In the genomic region with DNA sequence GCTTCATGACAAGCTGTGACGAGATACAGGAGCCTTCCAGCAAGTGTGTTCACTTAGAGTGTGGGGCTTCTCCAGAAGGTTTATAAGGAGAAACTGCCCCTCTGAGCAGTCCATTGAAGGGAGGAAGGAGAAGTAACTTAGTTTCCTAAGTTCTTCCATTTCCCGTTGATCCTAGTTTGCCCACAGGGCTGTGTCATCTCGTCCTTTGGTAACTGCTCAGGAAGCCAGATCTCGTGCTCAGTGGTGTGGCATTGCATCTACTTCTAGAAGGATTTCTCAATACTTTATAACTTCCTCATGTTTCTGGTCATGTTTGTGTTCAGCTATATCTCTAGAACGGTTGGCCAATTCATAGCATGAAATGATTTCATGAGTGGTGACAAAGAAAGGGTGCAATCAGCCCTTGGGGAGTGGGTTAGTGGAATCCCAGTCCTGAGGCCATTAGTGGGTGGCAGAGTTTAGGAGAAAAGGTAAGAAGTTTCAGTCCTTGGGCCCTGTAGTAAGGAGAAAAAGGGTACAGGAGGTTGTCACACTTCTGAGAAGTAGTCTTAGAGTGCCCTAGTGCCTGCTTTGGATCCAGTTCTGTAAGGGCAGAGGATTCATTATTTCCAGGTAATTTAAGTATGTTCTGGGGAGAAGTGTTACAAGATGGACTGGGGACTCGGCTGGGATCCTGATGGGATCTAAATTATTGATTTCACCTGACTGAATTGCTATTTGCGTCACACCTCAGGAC, we compare ENCODE assay signal across 7 cellular contexts.
DNase-seq lines count a peak whose midpoint lies in the region; ATAC-seq and TF ChIP-seq lines count a peak whose summit lies in the region.
"Not testable (repeated sequence)": the region's sequence is repeated elsewhere in the genome, so short reads cannot be mapped to it uniquely, and the experiment has no call there.

No MANE protein-coding gene starts in this region.

- H3K9me3 ChIP-seq in heart right ventricle; right cardiac atrium (ENCODE audit: control insufficient read depth, low read length); right lobe of liver; mucosa of descending colon; upper lobe of left lung: not testable (repeated sequence)

- not testable (repeated sequence) for TF ChIP-seq CTCF in heart right ventricle (IDR thresholded peaks at IDR 0.05); right lobe of liver (IDR thresholded peaks at IDR 0.05); mucosa of descending colon (IDR thresholded peaks at IDR 0.05); upper lobe of left lung (IDR thresholded peaks at IDR 0.05)

- not testable (repeated sequence) for H3K9me3 Mint-ChIP-seq in central memory CD8-positive, alpha-beta T cell

- TF ChIP-seq EP300 in upper lobe of left lung (IDR thresholded peaks at IDR 0.05), result not testable (repeated sequence)

- peak; percentile 46 for ATAC-seq in central memory CD8-positive, alpha-beta T cell (replicated peaks; ENCODE audit: extremely low read depth, poor library complexity, severe bottlenecking)
- ATAC-seq in Right ventricle myocardium inferior, result peak; percentile 63
- peak; percentile 49 to 89 (median 64) for ATAC-seq in heart right ventricle
- peak; percentile 57 to 67 for ATAC-seq in right cardiac atrium
- ATAC-seq in right lobe of liver, result peak; percentile 45 to 81 (median 58)
- peak; percentile 54 for ATAC-seq in mucosa of descending colon
- ATAC-seq in upper lobe of left lung (ENCODE audit: low FRiP score in 2 of 2), result peak; percentile 61 to 94

- not testable (repeated sequence) for H3K36me3 ChIP-seq in heart right ventricle; right lobe of liver; mucosa of descending colon (ENCODE audit: low read depth); upper lobe of left lung

- not testable (repeated sequence) for H3K36me3 Mint-ChIP-seq in central memory CD8-positive, alpha-beta T cell (ENCODE audit: insufficient read depth)

- WGBS in heart right ventricle, 2 donors, result no CpG with 5 or more reads among the region's 7 CpGs
- no CpG with 5 or more reads among the region's 7 CpGs for WGBS in right cardiac atrium
- no CpG with 5 or more reads among the region's 7 CpGs for WGBS in right lobe of liver (ENCODE audit: insufficient coverage, low coverage, low lambda C conversion rate, missing lambda C conversion rate)
- WGBS in upper lobe of left lung, 2 donors, result no CpG with 5 or more reads among the region's 7 CpGs

- not testable (repeated sequence) for H3K27me3 Mint-ChIP-seq in central memory CD8-positive, alpha-beta T cell

- intact Hi-C loops in Right ventricle myocardium inferior (cut with DNase I); heart right ventricle (cut with DNase I); right cardiac atrium (cut with DNase I); right lobe of liver (cut with DNase I); mucosa of descending colon (cut with DNase I, micrococcal nuclease): not testable (repeated sequence)

- not testable (repeated sequence) for H3K27ac ChIP-seq in heart right ventricle; right cardiac atrium (ENCODE audit: low read length); right lobe of liver; upper lobe of left lung

- not testable (repeated sequence) for TF ChIP-seq POLR2A in right lobe of liver (IDR thresholded peaks at IDR 0.05); upper lobe of left lung (IDR thresholded peaks at IDR 0.05)

- H3K27ac Mint-ChIP-seq in central memory CD8-positive, alpha-beta T cell (ENCODE audit: low read depth), result not testable (repeated sequence)

- not testable (repeated sequence) for H3K4me3 ChIP-seq in heart right ventricle; right cardiac atrium (ENCODE audit: low read length); right lobe of liver; mucosa of descending colon; upper lobe of left lung

- not testable (repeated sequence) for DNase-seq in central memory CD8-positive, alpha-beta T cell (ENCODE audit: low spot score in 2 of 2); Right ventricle myocardium inferior (ENCODE audit: missing footprints); heart right ventricle; right cardiac atrium; right lobe of liver; mucosa of descending colon; upper lobe of left lung

- H3K4me3 Mint-ChIP-seq in central memory CD8-positive, alpha-beta T cell, result not testable (repeated sequence)

- not testable (repeated sequence) for H3K4me1 Mint-ChIP-seq in central memory CD8-positive, alpha-beta T cell

- not testable (repeated sequence) for H3K27me3 ChIP-seq in heart right ventricle; right cardiac atrium (ENCODE audit: control insufficient read depth, insufficient read depth); right lobe of liver; upper lobe of left lung

- not testable (repeated sequence) for H3K4me1 ChIP-seq in heart right ventricle; right cardiac atrium (ENCODE audit: control insufficient read depth, insufficient read depth, low read length); right lobe of liver; mucosa of descending colon (ENCODE audit: low read depth); upper lobe of left lung
